8 cellular contexts compared by ENCODE assay signal in genomic region chr6:81614292-81614691, GRCh38.
A peak's percentile ranks its signal among the peaks of the same experiment; 100 is the strongest.
DNase-seq lines count a peak whose midpoint lies in the region; ATAC-seq and TF ChIP-seq lines count a peak whose summit lies in the region.
"Had no signal": no experiment of that assay in that cellular context is flagged by ENCODE, and none has a peak within 500 bp of the region (broad histone marks: within the 10 kb centered on the region; RNA-seq: fewer than 3 reads in every experiment).

No MANE protein-coding gene starts in this region.

- ATAC-seq in GM21723 (IDR thresholded peaks at IDR 0.05; ENCODE audit: unreplicated experiment) (no peak), GM21528 (IDR thresholded peaks at IDR 0.05; ENCODE audit: low FRiP score, unreplicated experiment) (no peak)

- peak overlapping the region; percentile 53 for H3K27ac ChIP-seq in GM23248
- peak overlapping the region; percentile 89 for H3K27ac ChIP-seq in brain microvascular endothelial cell
- H3K27ac ChIP-seq in Peyer's patch = no peak overlapping the region

- peak overlapping the region; percentile 24 for H2AFZ ChIP-seq in GM23248

- TF ChIP-seq CTCF in brain microvascular endothelial cell (IDR thresholded peaks at IDR 0.05; ENCODE audit: low read depth, low read length, missing control alignments) (no peak), Peyer's patch (IDR thresholded peaks at IDR 0.05) (no peak)

- no peaks in the 10 kb centered on the region for H3K36me3 ChIP-seq in GM23248 (ENCODE audit: low read depth)
- H3K36me3 ChIP-seq in brain microvascular endothelial cell (replicated peaks) = no peaks in the 10 kb centered on the region
- H3K36me3 ChIP-seq in Peyer's patch = no peaks in the 10 kb centered on the region

- peak overlapping the region; percentile 38; the same call in 1 of the 2 replicates for H3K4me3 ChIP-seq in GM23248
- H3K4me3 ChIP-seq in brain microvascular endothelial cell (ENCODE audit: low read depth, low read length) = no peak overlapping the region
- no peak overlapping the region for H3K4me3 ChIP-seq in Peyer's patch

- H3K9me3 ChIP-seq in GM23248 (ENCODE audit: low read depth) (no peaks in the 10 kb centered on the region), Peyer's patch (no peaks in the 10 kb centered on the region)

- H3K79me2 ChIP-seq in GM23248 (ENCODE audit: insufficient read depth) = no peaks in the 10 kb centered on the region

- TF ChIP-seq POLR2A in Peyer's patch (IDR thresholded peaks at IDR 0.05) = no peak

- DNase-seq in GM23248 = peak; percentile 42
- DNase-seq in NCI-H2196 (lab: John Stamatoyannopoulos, UW; ENCODE audit: unreplicated experiment) = peak; percentile 43
- DNase-seq in brain microvascular endothelial cell = peak; percentile 72
- peak; percentile 49 for DNase-seq in non-pigmented ciliary epithelial cell (ENCODE audit: low read depth)
- no peak for DNase-seq in Peyer's patch
- DNase-seq: MM.1S had no signal

- peak overlapping the region; percentile 61 for H3K4me2 ChIP-seq in GM23248 (ENCODE audit: unreplicated experiment)

- in situ Hi-C loops in GM23248 (cut with MboI) = no loop called here
- in situ Hi-C loops in brain microvascular endothelial cell (cut with HindIII; ENCODE audit: low pct_ligation_motif_present, low sequenced_read_pairs) = no loop called here

- peaks cover 15% of the 10 kb centered on the region; the same call in 1 of the 2 replicates for H3F3A ChIP-seq in GM23248 (ENCODE audit: insufficient read depth)

- H4K20me1 ChIP-seq in GM23248 (ENCODE audit: insufficient read depth) = no peaks in the 10 kb centered on the region

- peaks cover 30% of the 10 kb centered on the region for H3K4me1 ChIP-seq in GM23248 (ENCODE audit: insufficient read depth)
- H3K4me1 ChIP-seq in Peyer's patch = no peaks in the 10 kb centered on the region

- no peaks in the 10 kb centered on the region for H3K27me3 ChIP-seq in GM23248 (replicated peaks; ENCODE audit: insufficient read depth)
- no peaks in the 10 kb centered on the region for H3K27me3 ChIP-seq in brain microvascular endothelial cell (replicated peaks)
- no peaks in the 10 kb centered on the region for H3K27me3 ChIP-seq in Peyer's patch

- no peaks in the 10 kb centered on the region for H3K9me2 ChIP-seq in GM23248 (ENCODE audit: insufficient read depth)

- H3K9ac ChIP-seq in GM23248 = peak overlapping the region; percentile 26; the same call in 1 of the 2 replicates

- WGBS in GM23248 (ENCODE audit: low coverage in 1 of 2, low lambda C conversion rate in 2 of 2, missing lambda C conversion rate in 2 of 2), 2 experiments = 61 to 64% methylated on average over 1 of the region's 1 CpG

Comparison
In these comparisons a context has a peak if more than half of its experiments do, and no peak if none do; other contexts are left out.
1. DNase-seq: peak in GM23248 (single experiment), NCI-H2196 (single experiment), brain microvascular endothelial cell (single experiment) and non-pigmented ciliary epithelial cell (single experiment); none in Peyer's patch (0 of 3).
2. H3K27ac ChIP-seq: peak in GM23248 (single experiment) and brain microvascular endothelial cell (single experiment); none in Peyer's patch (0 of 4).